In the genomic region with DNA sequence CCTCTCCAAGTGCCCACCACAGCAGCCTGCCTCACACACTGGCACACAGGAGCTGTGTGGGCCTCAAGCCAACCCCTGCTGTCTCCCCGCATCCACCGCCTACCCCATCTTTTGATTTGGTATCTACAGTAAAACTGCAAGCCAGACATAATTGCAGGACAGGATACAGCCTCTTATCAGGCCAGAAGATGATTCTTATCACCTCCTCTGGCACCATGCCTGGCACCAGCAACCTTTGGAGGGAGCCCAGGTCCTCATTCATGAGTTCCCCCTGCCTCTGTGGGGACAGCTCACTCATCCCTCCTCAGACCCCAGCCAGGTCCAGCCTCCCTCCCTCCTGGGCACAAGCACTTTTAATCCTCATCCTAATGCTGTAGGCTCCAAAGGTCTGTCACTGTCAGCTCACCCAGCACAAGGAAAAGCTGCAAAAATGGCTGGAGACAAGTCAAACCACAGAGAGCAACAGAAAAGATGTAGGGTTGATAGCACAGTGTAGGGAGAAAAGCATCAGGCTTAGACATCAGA, we compare ENCODE assay signal across 12 cellular contexts. TPM values are rescaled to one million over a fixed set of nuclear protein-coding genes. Genes with fewer than 3 reads are reported as not detected.
A peak's percentile ranks its signal among the peaks of the same experiment; 100 is the strongest.
DNase-seq lines count a peak whose midpoint lies in the region; ATAC-seq and TF ChIP-seq lines count a peak whose summit lies in the region.
"Had no signal": no experiment of that assay in that cellular context is flagged by ENCODE, and none has a peak within 500 bp of the region (broad histone marks: within the 10 kb centered on the region; RNA-seq: fewer than 3 reads in every experiment).

No MANE protein-coding gene starts in this region.

- H3K4me1 ChIP-seq in parathyroid adenoma: peaks cover 92% of the 10 kb centered on the region

- peak overlapping the region; percentile 8 for H3K4me3 ChIP-seq in parathyroid adenoma (ENCODE audit: low read depth, low read length)

- TF ChIP-seq CTCF in parathyroid adenoma (IDR thresholded peaks at IDR 0.05): no peak

- H3K27ac ChIP-seq in parathyroid adenoma: peak overlapping the region; percentile 91

- CTCF ChIA-PET in activated CD4-positive, alpha-beta T cell treated with anti-CD3 and anti-CD28 coated beads, Interleukin-2, amount 10 ng/mL, durations not matched to agents 7 days and 5 days (lab: Charles Lee): no interaction called here

- H2AFZ ChIP-seq in parathyroid adenoma: no peak overlapping the region

- H3K9me3 Mint-ChIP-seq in activated CD4-positive, alpha-beta T cell treated with anti-CD3 and anti-CD28 coated beads, Interleukin-2, amount 10 ng/mL, durations not matched to agents 7 days and 5 days: no peaks in the 10 kb centered on the region
- H3K9me3 Mint-ChIP-seq in activated T-helper 17 cell treated with anti-CD3 and anti-CD28 coated beads, Interleukin-2, amount 50 U/mL, for 72 hours: no peaks in the 10 kb centered on the region
- no peaks in the 10 kb centered on the region for H3K9me3 Mint-ChIP-seq in activated naive CD8-positive, alpha-beta T cell treated with anti-CD3 and anti-CD28 coated beads for 36 hours

- no peak overlapping the region for H3K4me3 Mint-ChIP-seq in activated CD4-positive, alpha-beta T cell treated with anti-CD3 and anti-CD28 coated beads, Interleukin-2, amount 10 ng/mL, durations not matched to agents 7 days and 5 days
- H3K4me3 Mint-ChIP-seq in activated T-helper 17 cell treated with anti-CD3 and anti-CD28 coated beads, Interleukin-2, amount 50 U/mL, for 72 hours: peak overlapping the region; percentile 38
- H3K4me3 Mint-ChIP-seq in activated naive CD8-positive, alpha-beta T cell treated with anti-CD3 and anti-CD28 coated beads for 36 hours: no peak overlapping the region

- peak overlapping the region; percentile 61 for H3K4me2 ChIP-seq in parathyroid adenoma (ENCODE audit: low read length)

- H3K27me3 Mint-ChIP-seq in activated CD4-positive, alpha-beta T cell treated with anti-CD3 and anti-CD28 coated beads, Interleukin-2, amount 10 ng/mL, durations not matched to agents 7 days and 5 days: no peaks in the 10 kb centered on the region
- H3K27me3 Mint-ChIP-seq in activated T-helper 17 cell treated with anti-CD3 and anti-CD28 coated beads, Interleukin-2, amount 50 U/mL, for 72 hours: no peaks in the 10 kb centered on the region
- no peaks in the 10 kb centered on the region for H3K27me3 Mint-ChIP-seq in activated naive CD8-positive, alpha-beta T cell treated with anti-CD3 and anti-CD28 coated beads for 36 hours

- no peaks in the 10 kb centered on the region for H3K36me3 ChIP-seq in parathyroid adenoma (ENCODE audit: control insufficient read depth, insufficient read depth, low read length)

- H3K9ac ChIP-seq in parathyroid adenoma: no peak overlapping the region

- no peak for DNase-seq in activated CD4-positive, alpha-beta T cell treated with anti-CD3 and anti-CD28 coated beads, Interleukin-2, amount 10 ng/mL, durations not matched to agents 7 days and 5 days
- DNase-seq in activated CD4-positive, alpha-beta T cell treated with anti-CD3 and anti-CD28 coated beads, Interleukin-2, amount 50 U/mL, for 4 hours: no peak
- DNase-seq in NCI-H1092 (lab: John Stamatoyannopoulos, UW) (peak; percentile 24), ecto neural progenitor cell (ENCODE audit: low spot score) (no peak), NCI-H446 (lab: John Stamatoyannopoulos, UW) (no peak)
- no peak for DNase-seq in activated naive CD8-positive, alpha-beta T cell treated with anti-CD3 and anti-CD28 coated beads for 36 hours
- DNase-seq: ACHN; activated naive CD4-positive, alpha-beta T cell treated with anti-CD3 and anti-CD28 coated beads, Interleukin-2, amount 50 U/mL, for 16 hours; islet precursor cell; NCI-H526 had no signal

- H3K79me2 ChIP-seq in parathyroid adenoma: peaks cover 74% of the 10 kb centered on the region

- peaks cover 30% of the 10 kb centered on the region for H3K4me1 Mint-ChIP-seq in activated CD4-positive, alpha-beta T cell treated with anti-CD3 and anti-CD28 coated beads, Interleukin-2, amount 10 ng/mL, durations not matched to agents 7 days and 5 days
- H3K4me1 Mint-ChIP-seq in activated T-helper 17 cell treated with anti-CD3 and anti-CD28 coated beads, Interleukin-2, amount 50 U/mL, for 72 hours: peaks cover 55% of the 10 kb centered on the region
- peaks cover 2% of the 10 kb centered on the region for H3K4me1 Mint-ChIP-seq in activated naive CD8-positive, alpha-beta T cell treated with anti-CD3 and anti-CD28 coated beads for 36 hours

- no peaks in the 10 kb centered on the region for H3K27me3 ChIP-seq in parathyroid adenoma (ENCODE audit: control insufficient read depth, insufficient read depth, low read length)

- POLR2A ChIA-PET in activated CD4-positive, alpha-beta T cell treated with anti-CD3 and anti-CD28 coated beads, Interleukin-2, amount 10 ng/mL, durations not matched to agents 7 days and 5 days (lab: Charles Lee): no interaction called here

- H3K9me3 ChIP-seq in parathyroid adenoma (ENCODE audit: control insufficient read depth, low read length): no peaks in the 10 kb centered on the region

- no peaks in the 10 kb centered on the region for H3K36me3 Mint-ChIP-seq in activated CD4-positive, alpha-beta T cell treated with anti-CD3 and anti-CD28 coated beads, Interleukin-2, amount 10 ng/mL, durations not matched to agents 7 days and 5 days (ENCODE audit: low read depth)
- no peaks in the 10 kb centered on the region for H3K36me3 Mint-ChIP-seq in activated T-helper 17 cell treated with anti-CD3 and anti-CD28 coated beads, Interleukin-2, amount 50 U/mL, for 72 hours (ENCODE audit: low read depth)
- H3K36me3 Mint-ChIP-seq in activated naive CD8-positive, alpha-beta T cell treated with anti-CD3 and anti-CD28 coated beads for 36 hours: no peaks in the 10 kb centered on the region

- peak overlapping the region; percentile 55 for H3K27ac Mint-ChIP-seq in activated CD4-positive, alpha-beta T cell treated with anti-CD3 and anti-CD28 coated beads, Interleukin-2, amount 10 ng/mL, durations not matched to agents 7 days and 5 days
- H3K27ac Mint-ChIP-seq in activated T-helper 17 cell treated with anti-CD3 and anti-CD28 coated beads, Interleukin-2, amount 50 U/mL, for 72 hours: peak overlapping the region; percentile 58
- no peak overlapping the region for H3K27ac Mint-ChIP-seq in activated naive CD8-positive, alpha-beta T cell treated with anti-CD3 and anti-CD28 coated beads for 36 hours

- ATAC-seq in activated T-helper 17 cell treated with anti-CD3 and anti-CD28 coated beads, Interleukin-2, amount 50 U/mL, for 72 hours (replicated peaks): no peak

RNA-seq across cellular contexts. Expression of gene RAB11FIP5, which starts 9.7 kb away (rescaled TPM):
- total RNA-seq in activated CD4-positive, alpha-beta T cell treated with anti-CD3 and anti-CD28 coated beads, Interleukin-2, amount 10 ng/mL, durations not matched to agents 7 days and 5 days: 1 to 10 TPM; 8.5 to 8.7 TPM
- total RNA-seq in activated T-helper 17 cell treated with anti-CD3 and anti-CD28 coated beads, Interleukin-2, amount 50 U/mL, for 72 hours: 10 to 100 TPM; 15.5 to 29.9 TPM
- 1 to 10 TPM; 4.0 to 4.3 TPM for total RNA-seq in activated naive CD8-positive, alpha-beta T cell treated with anti-CD3 and anti-CD28 coated beads for 36 hours

RNA-seq across cellular contexts. Expression of gene SFXN5, which starts 31.6 kb away (rescaled TPM):
- 1 to 10 TPM; 7.0 to 10.0 TPM for total RNA-seq in activated CD4-positive, alpha-beta T cell treated with anti-CD3 and anti-CD28 coated beads, Interleukin-2, amount 10 ng/mL, durations not matched to agents 7 days and 5 days
- 10 to 100 TPM in 1 of 2 donors, 1 to 10 TPM in 1; 7.6 to 10.3 TPM for total RNA-seq in activated T-helper 17 cell treated with anti-CD3 and anti-CD28 coated beads, Interleukin-2, amount 50 U/mL, for 72 hours
- total RNA-seq in activated naive CD8-positive, alpha-beta T cell treated with anti-CD3 and anti-CD28 coated beads for 36 hours: 10 to 100 TPM in 1 of 2 experiments, 1 to 10 TPM in 1; 8.3 to 10.8 TPM
